ENCODE assay signal across 16 cellular contexts in genomic region chr6:56518995-56519767, GRCh38.
"Had no signal": no experiment of that assay in that cellular context is flagged by ENCODE, and none has a peak within 500 bp of the region (broad histone marks: within the 10 kb centered on the region; RNA-seq: fewer than 3 reads in every experiment).

No MANE protein-coding gene starts in this region.

- H3K36me3 ChIP-seq: prostate gland had no signal

- H3K27ac ChIP-seq: lower lobe of right lung, prostate gland, SJCRH30, testis had no signal

- H3K9me3 ChIP-seq: lower lobe of right lung, prostate gland, SJCRH30, testis had no signal

- H3K36me3 Mint-ChIP-seq: activated naive CD8-positive, alpha-beta T cell treated with anti-CD3 and anti-CD28 coated beads for 36 hours; natural killer cell treated with Interleukin-12 subunit alpha and Interleukin-12 subunit beta and Interleukin-15 and Interleukin-18, amount 100 ng/mL, for 72 hours had no signal

- H3K4me3 ChIP-seq: lower lobe of right lung, prostate gland, SJCRH30, testis had no signal

- H3K27ac Mint-ChIP-seq: activated naive CD8-positive, alpha-beta T cell treated with anti-CD3 and anti-CD28 coated beads for 36 hours; activated T-cell treated with anti-CD3 and anti-CD28 coated beads, Interleukin-2, amount 50 U/mL, for 24 hours; natural killer cell treated with Interleukin-12 subunit alpha and Interleukin-12 subunit beta and Interleukin-15 and Interleukin-18, amount 100 ng/mL, for 72 hours; stimulated activated naive CD8-positive, alpha-beta T cell treated with anti-CD3 and anti-CD28 coated beads, Interleukin-15, Interleukin-2, amounts not matched to agents 100 ng/mL and 50 ng/mL, for 24 hours had no signal

- H3K27me3 Mint-ChIP-seq: activated T-cell treated with anti-CD3 and anti-CD28 coated beads, Interleukin-2, amount 50 U/mL, for 24 hours; natural killer cell treated with Interleukin-12 subunit alpha and Interleukin-12 subunit beta and Interleukin-15 and Interleukin-18, amount 100 ng/mL, for 72 hours had no signal

- H3K27me3 ChIP-seq: SJCRH30, testis had no signal

- ATAC-seq: lower lobe of right lung had no signal

- H3K4me3 Mint-ChIP-seq: activated naive CD8-positive, alpha-beta T cell treated with anti-CD3 and anti-CD28 coated beads for 36 hours; activated T-cell treated with anti-CD3 and anti-CD28 coated beads, Interleukin-2, amount 50 U/mL, for 24 hours; natural killer cell treated with Interleukin-12 subunit alpha and Interleukin-12 subunit beta and Interleukin-15 and Interleukin-18, amount 100 ng/mL, for 72 hours; stimulated activated naive CD8-positive, alpha-beta T cell treated with anti-CD3 and anti-CD28 coated beads, Interleukin-15, Interleukin-2, amounts not matched to agents 100 ng/mL and 50 ng/mL, for 24 hours had no signal

- H3K9me3 Mint-ChIP-seq: natural killer cell treated with Interleukin-12 subunit alpha and Interleukin-12 subunit beta and Interleukin-15 and Interleukin-18, amount 100 ng/mL, for 72 hours had no signal

- H3K4me1 Mint-ChIP-seq: activated naive CD8-positive, alpha-beta T cell treated with anti-CD3 and anti-CD28 coated beads for 36 hours had no signal

- FAIRE-seq: kidney had no signal

- DNase-seq: activated CD4-positive, alpha-beta T cell treated with anti-CD3 and anti-CD28 coated beads, Interleukin-2, amount 50 U/mL, for 4 hours; activated CD4-positive, CD25-positive, alpha-beta regulatory T cell treated with anti-CD3 and anti-CD28 coated beads, Interleukin-2, amount 50 U/mL, for 72 hours; activated gamma-delta T cell; activated naive CD8-positive, alpha-beta T cell treated with anti-CD3 and anti-CD28 coated beads for 36 hours; activated T-cell treated with anti-CD3 and anti-CD28 coated beads, Interleukin-2, amount 50 U/mL, for 24 hours; aorta; kidney; lower lobe of right lung; nucleus accumbens; SJCRH30; stimulated activated CD4-positive, alpha-beta T cell treated with anti-CD3 and anti-CD28 coated beads, Interleukin-4, amount 100 ng/mL, for 1 hour; stimulated activated CD8-positive, alpha-beta memory T cell treated with anti-CD3 and anti-CD28 coated beads, Interleukin-4, amount 100 ng/mL, for 48 hours; testis had no signal

- H3K4me1 ChIP-seq: prostate gland had no signal
